1 cellular context compared by ENCODE assay signal in the genomic region with DNA sequence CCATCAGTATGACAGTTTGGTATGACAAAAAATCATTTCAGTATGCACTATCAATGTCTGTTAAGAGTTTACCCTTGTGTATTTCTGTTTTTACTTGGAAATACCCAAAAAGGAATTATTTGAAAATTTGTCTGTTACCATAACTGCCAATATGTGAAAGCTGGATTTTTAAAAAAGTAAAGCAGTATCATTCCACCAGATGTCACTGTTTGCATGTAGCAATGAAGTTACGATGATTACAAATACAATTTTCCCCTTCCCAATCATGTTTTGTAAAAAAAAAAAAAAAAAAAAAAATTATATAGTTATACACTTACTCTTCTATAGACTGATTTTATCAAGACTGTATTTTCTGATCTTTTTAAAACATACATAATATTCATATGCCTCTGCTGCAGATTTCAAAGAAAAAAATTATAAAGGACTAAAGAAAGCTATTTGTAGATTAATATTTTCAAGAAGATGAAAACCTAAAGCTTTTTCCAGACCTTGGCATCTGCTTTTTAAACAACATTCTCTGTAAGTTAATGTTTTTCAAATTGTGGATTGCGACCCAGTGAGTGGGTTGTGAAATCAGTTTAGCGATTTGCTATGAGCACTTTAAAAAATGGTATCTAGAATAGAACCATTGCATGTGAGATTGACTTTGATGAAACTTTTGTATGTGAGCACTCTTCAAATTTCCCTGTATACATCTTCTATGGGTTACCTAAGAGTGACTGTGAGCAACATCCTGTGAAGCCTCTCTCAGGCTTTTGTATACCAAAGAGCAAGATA.
TF ChIP-seq lines count a peak whose summit lies in the region.

No MANE protein-coding gene starts in this region.

TF ChIP-seq in WTC11, 78 proteins besides CTCF, POLR2A, EP300 and RAD21 (continued from another document):
- TF ChIP-seq CBFB (CRISPR knock-in tag; IDR thresholded peaks at IDR 0.05; ENCODE audit: low read depth) (no peak), ZNF232 (CRISPR knock-in tag; IDR thresholded peaks at IDR 0.05) (no peak)
TF ChIP-seq in WTC11: peak in this region for 0.
